In the genomic region with DNA sequence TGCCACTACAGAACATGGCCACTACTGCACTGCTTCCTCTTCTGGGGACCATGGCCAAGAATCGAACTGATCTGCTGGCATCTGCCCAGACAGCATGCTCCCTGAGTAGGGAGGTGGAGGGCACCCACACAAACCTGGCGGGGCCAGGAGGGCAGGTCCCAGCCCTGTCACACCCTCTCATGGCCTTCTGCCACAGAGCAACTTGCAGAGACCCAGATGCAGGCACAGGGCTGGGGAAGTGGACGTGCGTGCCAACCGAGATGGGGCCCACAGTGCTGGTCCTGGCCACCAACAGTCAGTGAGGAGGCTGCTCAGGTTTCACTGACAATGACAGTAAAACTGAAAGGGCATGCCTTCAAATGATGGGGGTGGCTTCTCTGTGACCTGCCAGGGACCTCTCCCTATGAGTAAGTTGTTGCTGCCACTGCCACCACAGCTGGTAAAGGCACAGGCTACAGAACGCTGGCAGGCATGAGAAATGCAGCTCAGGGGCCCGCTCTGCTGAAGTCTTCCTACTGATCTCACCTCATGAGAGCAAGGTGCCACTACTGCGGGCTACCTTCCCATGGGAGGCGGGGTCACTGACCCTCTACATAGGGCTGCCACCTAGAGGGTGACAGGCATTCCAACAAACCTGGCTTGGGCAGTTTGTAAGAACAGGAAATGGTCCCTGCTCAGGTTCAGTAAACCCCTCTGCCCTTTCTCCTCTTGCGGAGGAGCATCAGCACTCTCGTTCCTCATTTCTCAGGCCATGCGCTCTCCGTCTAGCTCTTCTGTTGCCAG, we compare ENCODE assay signal across 9 cellular contexts. TPM values are rescaled to one million over a fixed set of nuclear protein-coding genes. Genes with fewer than 3 reads are reported as not detected.
DNase-seq lines count a peak whose midpoint lies in the region; ATAC-seq, FAIRE-seq and TF ChIP-seq lines count a peak whose summit lies in the region.
"Had no signal": no experiment of that assay in that cellular context is flagged by ENCODE, and none has a peak within 500 bp of the region (broad histone marks: within the 10 kb centered on the region; RNA-seq: fewer than 3 reads in every experiment).

No MANE protein-coding gene starts in this region.

- TF ChIP-seq POLR2A in spleen (IDR thresholded peaks at IDR 0.05): no peak

- peak overlapping the region; percentile 99 for H3K27ac ChIP-seq in astrocyte (ENCODE audit: low read depth, low read length)
- peak overlapping the region; percentile 38 to 84 (median 80) for H3K27ac ChIP-seq in spleen

- H3K4me3 ChIP-seq in astrocyte (ENCODE audit: insufficient read depth, low read depth, low read length) (no peak overlapping the region), spleen (no peak overlapping the region), BE2C (ENCODE audit: low read depth, low read length) (no peak overlapping the region)

- DNase-seq in GM10266 (ENCODE audit: extremely low spot score) (peak; percentile 78), GM20000 (ENCODE audit: low spot score) (peak; percentile 82), astrocyte (ENCODE audit: low read depth) (no peak), spleen (no peak), NCI-H2171 (lab: John Stamatoyannopoulos, UW) (no peak), nucleus accumbens (lab: John Stamatoyannopoulos, UW) (no peak), BE2C (no peak)

- no peaks in the 10 kb centered on the region for H3K27me3 Mint-ChIP-seq in astrocyte (ENCODE audit: low read depth, unreplicated experiment)

- no peak for FAIRE-seq in astrocyte (lab: Jason Lieb, UNC)
- FAIRE-seq: endometrium had no signal

- H3K4me1 ChIP-seq in astrocyte (ENCODE audit: insufficient read depth, low read length) (peaks cover 67% of the 10 kb centered on the region), spleen (peaks cover 21 to 100% (median 75%) of the 10 kb centered on the region in 6 donors), BE2C (peaks cover 7% of the 10 kb centered on the region)

- no peak overlapping the region for H3K4me3 Mint-ChIP-seq in astrocyte (ENCODE audit: unreplicated experiment)

- H3K27ac Mint-ChIP-seq in astrocyte (ENCODE audit: unreplicated experiment): peak overlapping the region; percentile 75

- intact Hi-C loops in spleen (cut with DNase I; ENCODE audit: low total_unique reads): no loop called here

- no peaks in the 10 kb centered on the region for H3K27me3 ChIP-seq in astrocyte (ENCODE audit: insufficient read depth, low read length)
- no peaks in the 10 kb centered on the region for H3K27me3 ChIP-seq in spleen (replicated peaks in 1 of 7)
- no peaks in the 10 kb centered on the region for H3K27me3 ChIP-seq in BE2C

- H2AFZ ChIP-seq in astrocyte (ENCODE audit: low read depth, low read length): no peak overlapping the region

- no peak overlapping the region for H3K4me2 ChIP-seq in astrocyte (ENCODE audit: low read length)

- no peaks in the 10 kb centered on the region for H3K9me3 Mint-ChIP-seq in astrocyte (ENCODE audit: unreplicated experiment)

- H3K36me3 Mint-ChIP-seq in astrocyte (ENCODE audit: low read depth, unreplicated experiment): peaks cover 32% of the 10 kb centered on the region

- peak; percentile 62 for ATAC-seq in HG03457 (IDR thresholded peaks at IDR 0.05; ENCODE audit: unreplicated experiment)

- WGBS in spleen, 5 donors: 56 to 73% (median 65%) methylated on average over 13 of the region's 13 CpGs

- peaks cover 54% of the 10 kb centered on the region for H3K4me1 Mint-ChIP-seq in astrocyte (ENCODE audit: low read depth, unreplicated experiment)

- H3K36me3 ChIP-seq in astrocyte (ENCODE audit: insufficient read depth, low read length) (no peaks in the 10 kb centered on the region), spleen (peaks cover 0 to 57% (median 2%) of the 10 kb centered on the region in 6 donors), BE2C (no peaks in the 10 kb centered on the region)

- H3K9me3 ChIP-seq in astrocyte (ENCODE audit: insufficient read depth, low read depth, low read length) (no peaks in the 10 kb centered on the region), spleen (no peaks in the 10 kb centered on the region), BE2C (no peaks in the 10 kb centered on the region)

- TF ChIP-seq CTCF in GM10266 (IDR thresholded peaks at IDR 0.05; ENCODE audit: control insufficient read depth, insufficient read depth, low read depth, missing control alignments) (no peak), GM20000 (IDR thresholded peaks at IDR 0.05; ENCODE audit: extremely low read depth, missing control alignments) (peak; percentile 6), astrocyte (IDR thresholded peaks at IDR 0.05; ENCODE audit: insufficient read depth, low read depth, low read length) (no peak), spleen (IDR thresholded peaks at IDR 0.05 in 8 of 11, conservative IDR thresholded peaks at IDR 0.05 in 3 of 11) (no peak), BE2C (IDR thresholded peaks at IDR 0.05; ENCODE audit: low read depth, low read length) (no peak)

- H4K20me1 ChIP-seq in astrocyte (ENCODE audit: insufficient read depth, low read length): no peaks in the 10 kb centered on the region

- H3K9ac ChIP-seq in astrocyte (ENCODE audit: low read length): peak overlapping the region; percentile 68

- H3K79me2 ChIP-seq in astrocyte (ENCODE audit: insufficient read depth, low read length): peaks cover 11% of the 10 kb centered on the region

RNA-seq across cellular contexts. Expression of a gene that starts 15.5 kb away (rescaled TPM):
- 9.0 and 14.5 TPM in 2 replicates for total RNA-seq in astrocyte
- total RNA-seq in spleen: 10 to 100 TPM in 6 of 7 donors, 1 to 10 TPM in 1; 7.0 to 59.6 (median 23.3) TPM
- polyA plus RNA-seq in spleen: 1 to 10 TPM; 1.3 to 4.7 (median 2.6) TPM
- 1.3 TPM for polyA plus RNA-seq in BE2C (2012; ENCODE audit: insufficient read depth, insufficient read length, low read depth)

RNA-seq across cellular contexts. Expression of a gene that starts 28.6 kb away (rescaled TPM):
- 32.8 and 36.8 TPM in 2 replicates for total RNA-seq in astrocyte
- total RNA-seq in spleen: 10 to 100 TPM; 20.9 to 51.3 (median 28.9) TPM
- polyA plus RNA-seq in spleen: 10 to 100 TPM; 52.9 to 68.8 (median 66.4) TPM
- polyA plus RNA-seq in BE2C (2012; ENCODE audit: insufficient read depth, insufficient read length, low read depth): 45.7 TPM

RNA-seq across cellular contexts. Expression of a gene that starts 40.5 kb away (rescaled TPM):
- total RNA-seq in astrocyte (25.8 and 26.7 TPM in 2 replicates), spleen (10 to 100 TPM; 38.3 to 58.5 (median 43.5) TPM)
- polyA plus RNA-seq in spleen: 10 to 100 TPM; 20.6 to 37.9 (median 20.9) TPM
- 130 TPM for polyA plus RNA-seq in BE2C (2012; ENCODE audit: insufficient read depth, insufficient read length, low read depth)

RNA-seq across cellular contexts. Expression of a gene that starts 45.3 kb away (rescaled TPM):
- total RNA-seq in astrocyte: 0.65 and 0.77 TPM in 2 replicates
- 1 to 10 TPM in 5 of 7 donors, under 1 TPM in 2; 0.67 to 4.5 (median 2.1) TPM for total RNA-seq in spleen
- under 1 TPM; 0.09 to 0.67 (median 0.26) TPM for polyA plus RNA-seq in spleen
- polyA plus RNA-seq in BE2C (2012; ENCODE audit: insufficient read depth, insufficient read length, low read depth): 4.8 TPM

Comparison
In these comparisons a context has a peak if more than half of its experiments do, and no peak if none do; other contexts are left out.
1. DNase-seq: peak in GM10266 (single experiment) and GM20000 (single experiment); none in astrocyte (single experiment), spleen (single experiment), NCI-H2171 (single experiment), nucleus accumbens (0 of 56) and BE2C (single experiment).